7 cellular contexts compared by ENCODE assay signal in the genomic region with DNA sequence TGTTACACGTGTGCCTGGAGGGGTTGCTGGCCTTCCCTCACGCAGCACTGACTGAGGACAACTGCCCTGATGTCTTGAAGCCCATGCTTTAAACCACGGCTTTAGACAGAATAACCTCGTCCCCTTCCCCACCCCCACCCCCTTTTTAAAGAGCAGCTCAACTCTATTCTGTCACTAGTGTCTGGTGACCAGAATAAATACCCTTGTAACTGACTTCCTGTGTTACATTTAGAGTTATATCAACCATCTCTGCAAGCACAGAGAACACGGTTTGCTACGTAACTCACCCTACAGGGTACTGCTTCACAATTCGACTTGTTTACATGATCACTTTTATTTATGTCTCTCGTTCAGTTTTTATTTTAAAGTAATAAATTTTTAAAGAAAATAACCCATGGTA. TPM values are rescaled to one million over a fixed set of nuclear protein-coding genes. Genes with fewer than 3 reads are reported as not detected.
A peak's percentile ranks its signal among the peaks of the same experiment; 100 is the strongest.
DNase-seq lines count a peak whose midpoint lies in the region; ATAC-seq and TF ChIP-seq lines count a peak whose summit lies in the region.
"Not testable (repeated sequence)": the region's sequence is repeated elsewhere in the genome, so short reads cannot be mapped to it uniquely, and the experiment has no call there.

No MANE protein-coding gene starts in this region.

- TF ChIP-seq CTCF in activated CD8-positive, alpha-beta T cell treated with anti-CD3 and anti-CD28 coated beads for 36 hours (IDR thresholded peaks at IDR 0.05) = not testable (repeated sequence)

- not testable (repeated sequence) for H3K9me3 Mint-ChIP-seq in CD8-positive, alpha-beta memory T cell; T-cell; activated CD8-positive, alpha-beta T cell treated with anti-CD3 and anti-CD28 coated beads for 36 hours; activated naive CD4-positive, alpha-beta T cell treated with anti-CD3 and anti-CD28 coated beads, Interleukin-2, amount 50 U/mL, for 24 hours; natural killer cell treated with Interleukin-12 subunit alpha and Interleukin-12 subunit beta and Interleukin-15 and Interleukin-18, amount 100 ng/mL, for 72 hours

- H3K9me2 ChIP-seq in Karpas-422 (replicated peaks; ENCODE audit: insufficient read depth, low read length) = not testable (repeated sequence)

- not testable (repeated sequence) for H3K27me3 Mint-ChIP-seq in CD8-positive, alpha-beta memory T cell; T-cell; activated CD8-positive, alpha-beta T cell treated with anti-CD3 and anti-CD28 coated beads for 36 hours; activated naive CD4-positive, alpha-beta T cell treated with anti-CD3 and anti-CD28 coated beads, Interleukin-2, amount 50 U/mL, for 24 hours; natural killer cell treated with Interleukin-12 subunit alpha and Interleukin-12 subunit beta and Interleukin-15 and Interleukin-18, amount 100 ng/mL, for 72 hours

- intact Hi-C loops in activated CD8-positive, alpha-beta T cell treated with anti-CD3 and anti-CD28 coated beads for 36 hours (cut with micrococcal nuclease) = loop anchor here (5.0 to 10.0 kb wide), 3 partner anchors 67 to 225 kb away; no protein-coding TSS in a partner anchor

- POLR2A ChIA-PET in CD8-positive, alpha-beta memory T cell (lab: Charles Lee); activated CD8-positive, alpha-beta T cell treated with anti-CD3 and anti-CD28 coated beads for 36 hours (lab: Charles Lee): not testable (repeated sequence)
- POLR2A ChIA-PET in T-cell (lab: Charles Lee) = interaction anchor here in 1 of 2 donors (0.6 kb wide), 2 partner anchors 15 to 949 kb away, joined by 3 to 9 read pairs; a partner anchor contains a TSS

- H3K27ac ChIP-seq in CD8-positive, alpha-beta memory T cell (ENCODE audit: low read depth, low read length) = peak overlapping the region; percentile 83
- peak overlapping the region; percentile 100 for H3K27ac ChIP-seq in Karpas-422 (ENCODE audit: low read length)
- peak overlapping the region; percentile 74 for H3K27ac ChIP-seq in effector memory CD4-positive, alpha-beta T cell (ENCODE audit: insufficient read depth, low read length, poor library complexity, severe bottlenecking)

- H3K27ac Mint-ChIP-seq in CD8-positive, alpha-beta memory T cell = peak overlapping the region; percentile 79 to 98 (median 95)
- H3K27ac Mint-ChIP-seq in T-cell = peak overlapping the region; percentile 65 to 71
- peak overlapping the region; percentile 84 for H3K27ac Mint-ChIP-seq in activated CD8-positive, alpha-beta T cell treated with anti-CD3 and anti-CD28 coated beads for 36 hours
- peak overlapping the region; percentile 51 for H3K27ac Mint-ChIP-seq in activated naive CD4-positive, alpha-beta T cell treated with anti-CD3 and anti-CD28 coated beads, Interleukin-2, amount 50 U/mL, for 24 hours
- H3K27ac Mint-ChIP-seq in natural killer cell treated with Interleukin-12 subunit alpha and Interleukin-12 subunit beta and Interleukin-15 and Interleukin-18, amount 100 ng/mL, for 72 hours = peak overlapping the region; percentile 81 to 95

- not testable (repeated sequence) for H3K36me3 ChIP-seq in CD8-positive, alpha-beta memory T cell (ENCODE audit: insufficient read depth, low read length); effector memory CD4-positive, alpha-beta T cell (ENCODE audit: control insufficient read depth, insufficient read depth, low read length)
- peaks cover 11% of the 10 kb centered on the region for H3K36me3 ChIP-seq in Karpas-422 (ENCODE audit: insufficient read depth, low read length)

- peaks cover 0 to 17% (median 1%) of the 10 kb centered on the region in 3 donors for H3K36me3 Mint-ChIP-seq in CD8-positive, alpha-beta memory T cell
- H3K36me3 Mint-ChIP-seq in T-cell; activated naive CD4-positive, alpha-beta T cell treated with anti-CD3 and anti-CD28 coated beads, Interleukin-2, amount 50 U/mL, for 24 hours; natural killer cell treated with Interleukin-12 subunit alpha and Interleukin-12 subunit beta and Interleukin-15 and Interleukin-18, amount 100 ng/mL, for 72 hours: not testable (repeated sequence)
- peaks cover 20% of the 10 kb centered on the region for H3K36me3 Mint-ChIP-seq in activated CD8-positive, alpha-beta T cell treated with anti-CD3 and anti-CD28 coated beads for 36 hours (ENCODE audit: low read depth)

- CTCF ChIA-PET in CD8-positive, alpha-beta memory T cell (lab: Charles Lee) = interaction anchor here (1.7 kb wide), 1 partner anchor 16 kb away, joined by 5 read pairs; no protein-coding TSS in a partner anchor
- CTCF ChIA-PET in T-cell (lab: Charles Lee) = interaction anchor here in 1 of 2 donors (1.2 kb wide), 1 partner anchor 70 kb away, joined by 5 read pairs; no protein-coding TSS in a partner anchor
- CTCF ChIA-PET in activated CD8-positive, alpha-beta T cell treated with anti-CD3 and anti-CD28 coated beads for 36 hours (lab: Charles Lee) = not testable (repeated sequence)

- peak in 1 of 4 experiments; percentile 14 for ATAC-seq in T-cell (replicated peaks in 1 of 4)
- not testable (repeated sequence) for ATAC-seq in activated CD8-positive, alpha-beta T cell treated with anti-CD3 and anti-CD28 coated beads for 36 hours
- peak in 1 of 2 donors; percentile 43 for ATAC-seq in natural killer cell treated with Interleukin-12 subunit alpha and Interleukin-12 subunit beta and Interleukin-15 and Interleukin-18, amount 100 ng/mL, for 72 hours

- peak overlapping the region; percentile 49; the same call in 1 of the 2 replicates for H3K9ac ChIP-seq in Karpas-422 (ENCODE audit: low read length)

- H3K4me1 Mint-ChIP-seq in CD8-positive, alpha-beta memory T cell = peaks cover 65 to 88% (median 86%) of the 10 kb centered on the region in 3 donors
- peaks cover 54 to 79% (median 65%) of the 10 kb centered on the region in 3 donors for H3K4me1 Mint-ChIP-seq in T-cell
- peaks cover 74% of the 10 kb centered on the region for H3K4me1 Mint-ChIP-seq in activated CD8-positive, alpha-beta T cell treated with anti-CD3 and anti-CD28 coated beads for 36 hours (ENCODE audit: low read depth)
- H3K4me1 Mint-ChIP-seq in activated naive CD4-positive, alpha-beta T cell treated with anti-CD3 and anti-CD28 coated beads, Interleukin-2, amount 50 U/mL, for 24 hours = peaks cover 83% of the 10 kb centered on the region
- peaks cover 41 to 58% of the 10 kb centered on the region in 2 donors for H3K4me1 Mint-ChIP-seq in natural killer cell treated with Interleukin-12 subunit alpha and Interleukin-12 subunit beta and Interleukin-15 and Interleukin-18, amount 100 ng/mL, for 72 hours (ENCODE audit: low read depth in 2 of 2)

- H3K4me2 ChIP-seq in Karpas-422 (ENCODE audit: low read depth, low read length, poor library complexity, severe bottlenecking) = peak overlapping the region; percentile 50

- peak in 1 of 5 donors; percentile 46 for DNase-seq in CD8-positive, alpha-beta memory T cell
- DNase-seq in Karpas-422 (peak; percentile 60), T-cell (peak in 10 of 34 experiments; percentile 15 to 38 (median 21))
- DNase-seq in activated CD8-positive, alpha-beta T cell treated with anti-CD3 and anti-CD28 coated beads for 36 hours; effector memory CD4-positive, alpha-beta T cell; natural killer cell treated with Interleukin-12 subunit alpha and Interleukin-12 subunit beta and Interleukin-15 and Interleukin-18, amount 100 ng/mL, for 72 hours (ENCODE audit: low spot score): not testable (repeated sequence)

- peaks cover 69% of the 10 kb centered on the region for H3K4me1 ChIP-seq in CD8-positive, alpha-beta memory T cell (ENCODE audit: insufficient read depth, low read length)
- peaks cover 91% of the 10 kb centered on the region for H3K4me1 ChIP-seq in Karpas-422 (ENCODE audit: low read length)
- peaks cover 47% of the 10 kb centered on the region for H3K4me1 ChIP-seq in effector memory CD4-positive, alpha-beta T cell (ENCODE audit: control insufficient read depth, insufficient read depth, low read length, poor library complexity, severe bottlenecking)

- H2AFZ ChIP-seq in Karpas-422 (ENCODE audit: low read length) = not testable (repeated sequence)

- not testable (repeated sequence) for H3K4me3 ChIP-seq in CD8-positive, alpha-beta memory T cell (ENCODE audit: low read length); Karpas-422 (ENCODE audit: low read length); effector memory CD4-positive, alpha-beta T cell (ENCODE audit: insufficient read depth, low read depth, low read length, poor library complexity, severe bottlenecking)

- H3K4me3 Mint-ChIP-seq in CD8-positive, alpha-beta memory T cell = peak overlapping the region; percentile 32 to 82 (median 58)
- H3K4me3 Mint-ChIP-seq in T-cell; activated CD8-positive, alpha-beta T cell treated with anti-CD3 and anti-CD28 coated beads for 36 hours; activated naive CD4-positive, alpha-beta T cell treated with anti-CD3 and anti-CD28 coated beads, Interleukin-2, amount 50 U/mL, for 24 hours: not testable (repeated sequence)
- peak overlapping the region; percentile 82 for H3K4me3 Mint-ChIP-seq in natural killer cell treated with Interleukin-12 subunit alpha and Interleukin-12 subunit beta and Interleukin-15 and Interleukin-18, amount 100 ng/mL, for 72 hours

- not testable (repeated sequence) for H4K20me1 ChIP-seq in Karpas-422 (ENCODE audit: insufficient read depth, low read depth, low read length)

- H3K79me2 ChIP-seq in Karpas-422 (ENCODE audit: low read length) = not testable (repeated sequence)

- H3K27me3 ChIP-seq in CD8-positive, alpha-beta memory T cell (ENCODE audit: insufficient read depth, low read length, poor library complexity, severe bottlenecking); Karpas-422 (ENCODE audit: low read length); effector memory CD4-positive, alpha-beta T cell (replicated peaks; ENCODE audit: control insufficient read depth, insufficient read depth, low read length, poor library complexity, severe bottlenecking): not testable (repeated sequence)

- not testable (repeated sequence) for H3K9me3 ChIP-seq in CD8-positive, alpha-beta memory T cell (ENCODE audit: low read length); Karpas-422 (ENCODE audit: low read length); effector memory CD4-positive, alpha-beta T cell (ENCODE audit: control insufficient read depth, low read length)

RNA-seq across cellular contexts. Expression of a gene that starts 50.7 kb away (rescaled TPM):
- 1 to 10 TPM; 6.6 to 9.3 TPM for total RNA-seq in CD8-positive, alpha-beta memory T cell
- 1.5 TPM for polyA plus RNA-seq in CD8-positive, alpha-beta memory T cell
- total RNA-seq in Karpas-422 (2014; rRNA removed; shearing (Covaris generic); ENCODE audit: low replicate concordance) = 7.0 and 10.1 TPM in 2 replicates
- 10 to 100 TPM in 4 of 5 donors, 1 to 10 TPM in 1; 9.2 to 65.8 (median 14.0) TPM for total RNA-seq in T-cell
- 1 to 10 TPM; 4.3 to 4.8 TPM for total RNA-seq in activated CD8-positive, alpha-beta T cell treated with anti-CD3 and anti-CD28 coated beads for 36 hours
- 1 to 10 TPM; 7.0 to 8.5 TPM for total RNA-seq in natural killer cell treated with Interleukin-12 subunit alpha and Interleukin-12 subunit beta and Interleukin-15 and Interleukin-18, amount 100 ng/mL, for 72 hours
